ENCODE assay signal across 9 cellular contexts in genomic region chr10:51010977-51011376, GRCh38.
DNase-seq lines count a peak whose midpoint lies in the region; ATAC-seq and TF ChIP-seq lines count a peak whose summit lies in the region.
"Had no signal": no experiment of that assay in that cellular context is flagged by ENCODE, and none has a peak within 500 bp of the region (broad histone marks: within the 10 kb centered on the region; RNA-seq: fewer than 3 reads in every experiment).

No MANE protein-coding gene starts in this region.

- H3K27me3 Mint-ChIP-seq in activated T-cell treated with anti-CD3 and anti-CD28 coated beads, Interleukin-2, amount 50 U/mL, for 24 hours = peaks cover 14% of the 10 kb centered on the region
- H3K27me3 Mint-ChIP-seq in activated T-cell treated with anti-CD3 and anti-CD28 coated beads, Interleukin-2, amount 50 U/mL, for 4 hours (ENCODE audit: low read depth) = peaks cover 13% of the 10 kb centered on the region
- H3K27me3 Mint-ChIP-seq in T-helper 2 cell treated with Interferon-gamma antibody and Interleukin-4, amounts not matched to agents 5 μg/mL and 100 μg/mL, for 36 hours (ENCODE audit: low read depth) = peaks cover 4% of the 10 kb centered on the region

- intact Hi-C loops in PC-9 (cut with micrococcal nuclease; ENCODE audit: unreplicated experiment) (loop anchor here (1.0 kb wide), 1 partner anchor 993 kb away; no protein-coding TSS in a partner anchor), prostate gland (cut with DNase I) (loop anchor here (5.0 to 10.0 kb wide), 2 partner anchors 414 to 1206 kb away; no protein-coding TSS in a partner anchor)

- H3K4me1 ChIP-seq in PC-9 (replicated peaks; ENCODE audit: insufficient read depth) (no peaks in the 10 kb centered on the region), prostate gland (replicated peaks) (no peaks in the 10 kb centered on the region)

- no peak overlapping the region for H3K27ac Mint-ChIP-seq in activated T-cell treated with anti-CD3 and anti-CD28 coated beads, Interleukin-2, amount 50 U/mL, for 24 hours
- no peak overlapping the region for H3K27ac Mint-ChIP-seq in T-helper 2 cell treated with Interferon-gamma antibody and Interleukin-4, amounts not matched to agents 5 μg/mL and 100 μg/mL, for 36 hours
- H3K27ac Mint-ChIP-seq: activated naive CD8-positive, alpha-beta T cell treated with anti-CD3 and anti-CD28 coated beads, Interleukin-2, amount 10 ng/mL, durations not matched to agents 7 days and 5 days had no signal

- POLR2A ChIA-PET in PC-9 (lab: Charles Lee; ENCODE audit: unreplicated experiment) = no interaction called here

- CTCF ChIA-PET in PC-9 (lab: Charles Lee) = no interaction called here

- DNase-seq in activated T-cell treated with anti-CD3 and anti-CD28 coated beads, Interleukin-2, amount 50 U/mL, for 24 hours = peak; percentile 29
- DNase-seq in activated T-cell treated with anti-CD3 and anti-CD28 coated beads, Interleukin-2, amount 50 U/mL, for 4 hours = no peak
- DNase-seq in PC-9 = no peak
- peak; percentile 13 for DNase-seq in fibroblast of gingiva (ENCODE audit: low read depth)
- no peak for DNase-seq in prostate gland (ENCODE audit: low spot score)
- DNase-seq in T-helper 2 cell treated with Interferon-gamma antibody and Interleukin-4, amounts not matched to agents 5 μg/mL and 100 μg/mL, for 36 hours (ENCODE audit: low spot score) = no peak
- DNase-seq in occipital lobe (lab: John Stamatoyannopoulos, UW) = no peak
- DNase-seq: activated naive CD8-positive, alpha-beta T cell treated with anti-CD3 and anti-CD28 coated beads, Interleukin-2, amount 10 ng/mL, durations not matched to agents 7 days and 5 days had no signal

- H3K4me3 Mint-ChIP-seq in activated T-cell treated with anti-CD3 and anti-CD28 coated beads, Interleukin-2, amount 50 U/mL, for 24 hours = no peak overlapping the region
- no peak overlapping the region for H3K4me3 Mint-ChIP-seq in activated T-cell treated with anti-CD3 and anti-CD28 coated beads, Interleukin-2, amount 50 U/mL, for 4 hours
- no peak overlapping the region for H3K4me3 Mint-ChIP-seq in T-helper 2 cell treated with Interferon-gamma antibody and Interleukin-4, amounts not matched to agents 5 μg/mL and 100 μg/mL, for 36 hours
- H3K4me3 Mint-ChIP-seq: activated naive CD8-positive, alpha-beta T cell treated with anti-CD3 and anti-CD28 coated beads, Interleukin-2, amount 10 ng/mL, durations not matched to agents 7 days and 5 days had no signal

- TF ChIP-seq CTCF in PC-9 (conservative IDR thresholded peaks at IDR 0.05) (peak; percentile 92), prostate gland (IDR thresholded peaks at IDR 0.05) (peak; percentile 40 to 76 (median 52))

- H3K36me3 ChIP-seq in PC-9 (ENCODE audit: low read depth) (no peaks in the 10 kb centered on the region), prostate gland (no peaks in the 10 kb centered on the region)

- no peak for ATAC-seq in activated T-cell treated with anti-CD3 and anti-CD28 coated beads, Interleukin-2, amount 50 U/mL, for 4 hours
- ATAC-seq in HG02678 (IDR thresholded peaks at IDR 0.05; ENCODE audit: unreplicated experiment) = peak; percentile 67

- WGBS in prostate gland = 17% methylated on average over 2 of the region's 2 CpGs

- peaks cover 3% of the 10 kb centered on the region for H3K4me1 Mint-ChIP-seq in activated T-cell treated with anti-CD3 and anti-CD28 coated beads, Interleukin-2, amount 50 U/mL, for 24 hours (ENCODE audit: low read depth)
- H3K4me1 Mint-ChIP-seq in activated T-cell treated with anti-CD3 and anti-CD28 coated beads, Interleukin-2, amount 50 U/mL, for 4 hours (ENCODE audit: low read depth) = peaks cover 8% of the 10 kb centered on the region
- H3K4me1 Mint-ChIP-seq in T-helper 2 cell treated with Interferon-gamma antibody and Interleukin-4, amounts not matched to agents 5 μg/mL and 100 μg/mL, for 36 hours (ENCODE audit: low read depth) = no peaks in the 10 kb centered on the region
- H3K4me1 Mint-ChIP-seq: activated naive CD8-positive, alpha-beta T cell treated with anti-CD3 and anti-CD28 coated beads, Interleukin-2, amount 10 ng/mL, durations not matched to agents 7 days and 5 days had no signal

- H4K20me1 ChIP-seq in PC-9 (ENCODE audit: insufficient read depth) = no peaks in the 10 kb centered on the region

- no peaks in the 10 kb centered on the region for H3K27me3 ChIP-seq in PC-9 (ENCODE audit: insufficient read depth, low read depth)
- no peaks in the 10 kb centered on the region for H3K27me3 ChIP-seq in prostate gland (replicated peaks; ENCODE audit: insufficient read depth)

- H3K9me3 Mint-ChIP-seq in activated T-cell treated with anti-CD3 and anti-CD28 coated beads, Interleukin-2, amount 50 U/mL, for 24 hours = no peaks in the 10 kb centered on the region
- peaks cover 5% of the 10 kb centered on the region for H3K9me3 Mint-ChIP-seq in activated T-cell treated with anti-CD3 and anti-CD28 coated beads, Interleukin-2, amount 50 U/mL, for 4 hours
- no peaks in the 10 kb centered on the region for H3K9me3 Mint-ChIP-seq in T-helper 2 cell treated with Interferon-gamma antibody and Interleukin-4, amounts not matched to agents 5 μg/mL and 100 μg/mL, for 36 hours
- H3K9me3 Mint-ChIP-seq: activated naive CD8-positive, alpha-beta T cell treated with anti-CD3 and anti-CD28 coated beads, Interleukin-2, amount 10 ng/mL, durations not matched to agents 7 days and 5 days had no signal

- H3K4me3 ChIP-seq in PC-9 (no peak overlapping the region), prostate gland (no peak overlapping the region)

- no peaks in the 10 kb centered on the region for H3K79me2 ChIP-seq in PC-9 (ENCODE audit: low read depth)

- no peaks in the 10 kb centered on the region for H3K36me3 Mint-ChIP-seq in activated T-cell treated with anti-CD3 and anti-CD28 coated beads, Interleukin-2, amount 50 U/mL, for 24 hours (ENCODE audit: low read depth)
- H3K36me3 Mint-ChIP-seq in activated T-cell treated with anti-CD3 and anti-CD28 coated beads, Interleukin-2, amount 50 U/mL, for 4 hours (ENCODE audit: insufficient read depth) = no peaks in the 10 kb centered on the region
- H3K36me3 Mint-ChIP-seq in T-helper 2 cell treated with Interferon-gamma antibody and Interleukin-4, amounts not matched to agents 5 μg/mL and 100 μg/mL, for 36 hours (ENCODE audit: low read depth) = no peaks in the 10 kb centered on the region
- H3K36me3 Mint-ChIP-seq: activated naive CD8-positive, alpha-beta T cell treated with anti-CD3 and anti-CD28 coated beads, Interleukin-2, amount 10 ng/mL, durations not matched to agents 7 days and 5 days had no signal

- H3K4me2 ChIP-seq in PC-9 = no peak overlapping the region

- BruUV-seq in PC-9 (replicated peaks; lab: Mats Ljungman, UMichigan) = no TSS peak

- no peak overlapping the region for H2AFZ ChIP-seq in PC-9

- H3K27ac ChIP-seq in PC-9 = no peak overlapping the region
- H3K27ac ChIP-seq in prostate gland = no peak overlapping the region

- no peaks in the 10 kb centered on the region for H3F3A ChIP-seq in PC-9 (ENCODE audit: insufficient read depth, low read depth)

- no peaks in the 10 kb centered on the region for H3K9me2 ChIP-seq in PC-9 (ENCODE audit: insufficient read depth)

- H3K9me3 ChIP-seq in PC-9 (ENCODE audit: insufficient read depth, low read depth) = no peaks in the 10 kb centered on the region
- no peaks in the 10 kb centered on the region for H3K9me3 ChIP-seq in prostate gland

- TF ChIP-seq POLR2A in prostate gland (IDR thresholded peaks at IDR 0.05) = no peak

Comparison
In these comparisons a context has a peak if more than half of its experiments do, and no peak if none do; other contexts are left out.
1. DNase-seq: peak in activated T-cell treated with anti-CD3 and anti-CD28 coated beads, Interleukin-2, amount 50 U/mL, for 24 hours (single experiment) and fibroblast of gingiva (single experiment); none in activated T-cell treated with anti-CD3 and anti-CD28 coated beads, Interleukin-2, amount 50 U/mL, for 4 hours (single experiment), PC-9 (0 of 2), prostate gland (single experiment), T-helper 2 cell treated with Interferon-gamma antibody and Interleukin-4, amounts not matched to agents 5 μg/mL and 100 μg/mL, for 36 hours (single experiment) and occipital lobe (single experiment).